ENCODE assay signal across 24 cellular contexts in the genomic region with DNA sequence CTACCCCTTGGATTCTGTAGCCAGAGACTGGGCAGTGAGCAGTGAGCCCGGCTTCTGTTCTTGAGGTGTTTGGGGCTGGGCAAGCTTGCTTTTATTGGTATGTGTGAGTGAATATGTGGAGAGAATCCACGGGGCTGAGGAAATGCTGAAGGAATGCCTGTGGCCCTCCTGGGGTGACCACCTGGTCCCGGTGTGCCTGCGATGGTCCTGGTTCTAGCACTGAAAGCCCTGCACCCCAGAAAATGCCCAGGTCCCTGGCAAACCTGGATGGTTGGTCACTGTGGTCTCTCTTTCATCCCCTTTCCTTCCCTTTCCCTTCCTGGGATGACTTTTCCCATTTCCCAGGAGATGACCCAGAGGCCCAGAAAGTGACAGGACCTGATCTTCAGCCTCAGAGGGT. TPM values are rescaled to one million over a fixed set of nuclear protein-coding genes. Genes with fewer than 3 reads are reported as not detected.
DNase-seq lines count a peak whose midpoint lies in the region; ATAC-seq and FAIRE-seq lines count a peak whose summit lies in the region.
"Had no signal": no experiment of that assay in that cellular context is flagged by ENCODE, and none has a peak within 500 bp of the region (broad histone marks: within the 10 kb centered on the region; RNA-seq: fewer than 3 reads in every experiment).

No MANE protein-coding gene starts in this region.

- no peak for ATAC-seq in activated naive CD8-positive, alpha-beta T cell treated with anti-CD3 and anti-CD28 coated beads, Interleukin-2, amount 10 ng/mL, durations not matched to agents 7 days and 5 days (ENCODE audit: low read depth)
- ATAC-seq in effector memory CD8-positive, alpha-beta T cell (replicated peaks), result no peak
- ATAC-seq: GM12878; naive thymus-derived CD4-positive, alpha-beta T cell; Panc1; WTC11 had no signal

- H3K4me3 Mint-ChIP-seq in activated naive CD8-positive, alpha-beta T cell treated with anti-CD3 and anti-CD28 coated beads, Interleukin-2, amount 10 ng/mL, durations not matched to agents 7 days and 5 days, result no peak overlapping the region
- no peak overlapping the region for H3K4me3 Mint-ChIP-seq in activated naive CD8-positive, alpha-beta T cell treated with anti-CD3 and anti-CD28 coated beads for 36 hours
- H3K4me3 Mint-ChIP-seq in effector memory CD8-positive, alpha-beta T cell, result no peak overlapping the region
- H3K4me3 Mint-ChIP-seq: activated naive CD4-positive, alpha-beta T cell treated with anti-CD3 and anti-CD28 coated beads for 36 hours; naive thymus-derived CD4-positive, alpha-beta T cell; stimulated activated naive CD8-positive, alpha-beta T cell treated with anti-CD3 and anti-CD28 coated beads, Interleukin-15, Interleukin-2, amounts not matched to agents 100 ng/mL and 50 ng/mL, for 24 hours; WTC11 had no signal

- DNase-seq in activated naive CD8-positive, alpha-beta T cell treated with anti-CD3 and anti-CD28 coated beads, Interleukin-2, amount 10 ng/mL, durations not matched to agents 7 days and 5 days, result no peak
- no peak for DNase-seq in activated naive CD8-positive, alpha-beta T cell treated with anti-CD3 and anti-CD28 coated beads for 36 hours
- DNase-seq in effector memory CD8-positive, alpha-beta T cell, result no peak
- DNase-seq in hippocampal formation (lab: John Stamatoyannopoulos, UW), result no peak
- no peak for DNase-seq in frontal cortex (ENCODE audit: low spot score in 2 of 2)
- DNase-seq: activated CD4-positive, alpha-beta T cell treated with anti-CD3 and anti-CD28 coated beads, Interleukin-2, amount 50 U/mL, for 48 hours; activated naive CD4-positive, alpha-beta T cell treated with anti-CD3 and anti-CD28 coated beads for 36 hours; DMS153; GF-D8; GOT3; mesendoderm; naive thymus-derived CD4-positive, alpha-beta T cell; NCI-H187 treated with DMSO at 0.1 percent for 48 hours; NCI-H226 had no signal

- peaks cover 10% of the 10 kb centered on the region for H3K4me1 Mint-ChIP-seq in activated naive CD8-positive, alpha-beta T cell treated with anti-CD3 and anti-CD28 coated beads, Interleukin-2, amount 10 ng/mL, durations not matched to agents 7 days and 5 days
- peaks cover 6% of the 10 kb centered on the region for H3K4me1 Mint-ChIP-seq in activated naive CD8-positive, alpha-beta T cell treated with anti-CD3 and anti-CD28 coated beads for 36 hours
- peaks cover 18 to 20% of the 10 kb centered on the region in 2 donors for H3K4me1 Mint-ChIP-seq in effector memory CD8-positive, alpha-beta T cell (ENCODE audit: low read depth in 2 of 2)

- peaks cover 4% of the 10 kb centered on the region for H3K27me3 Mint-ChIP-seq in activated naive CD8-positive, alpha-beta T cell treated with anti-CD3 and anti-CD28 coated beads, Interleukin-2, amount 10 ng/mL, durations not matched to agents 7 days and 5 days
- H3K27me3 Mint-ChIP-seq in activated naive CD8-positive, alpha-beta T cell treated with anti-CD3 and anti-CD28 coated beads for 36 hours, result peaks cover 7% of the 10 kb centered on the region
- H3K27me3 Mint-ChIP-seq in effector memory CD8-positive, alpha-beta T cell, result no peaks in the 10 kb centered on the region
- H3K27me3 Mint-ChIP-seq: stimulated activated naive CD8-positive, alpha-beta T cell treated with anti-CD3 and anti-CD28 coated beads, Interleukin-15, Interleukin-2, amounts not matched to agents 100 ng/mL and 50 ng/mL, for 24 hours had no signal

- no peaks in the 10 kb centered on the region for H3K9me3 Mint-ChIP-seq in activated naive CD8-positive, alpha-beta T cell treated with anti-CD3 and anti-CD28 coated beads, Interleukin-2, amount 10 ng/mL, durations not matched to agents 7 days and 5 days
- no peaks in the 10 kb centered on the region for H3K9me3 Mint-ChIP-seq in activated naive CD8-positive, alpha-beta T cell treated with anti-CD3 and anti-CD28 coated beads for 36 hours
- no peaks in the 10 kb centered on the region for H3K9me3 Mint-ChIP-seq in effector memory CD8-positive, alpha-beta T cell
- H3K9me3 Mint-ChIP-seq: activated naive CD4-positive, alpha-beta T cell treated with anti-CD3 and anti-CD28 coated beads for 36 hours; naive thymus-derived CD4-positive, alpha-beta T cell; stimulated activated naive CD8-positive, alpha-beta T cell treated with anti-CD3 and anti-CD28 coated beads, Interleukin-15, Interleukin-2, amounts not matched to agents 100 ng/mL and 50 ng/mL, for 24 hours; WTC11 had no signal

- POLR2A ChIA-PET in activated naive CD8-positive, alpha-beta T cell treated with anti-CD3 and anti-CD28 coated beads, Interleukin-2, amount 10 ng/mL, durations not matched to agents 7 days and 5 days (lab: Charles Lee), result no interaction called here

- peak overlapping the region; percentile 28 for H3K27ac Mint-ChIP-seq in activated naive CD8-positive, alpha-beta T cell treated with anti-CD3 and anti-CD28 coated beads, Interleukin-2, amount 10 ng/mL, durations not matched to agents 7 days and 5 days
- H3K27ac Mint-ChIP-seq in activated naive CD8-positive, alpha-beta T cell treated with anti-CD3 and anti-CD28 coated beads for 36 hours, result no peak overlapping the region
- H3K27ac Mint-ChIP-seq in effector memory CD8-positive, alpha-beta T cell, result peak overlapping the region; percentile 25 to 89
- H3K27ac Mint-ChIP-seq: activated naive CD4-positive, alpha-beta T cell treated with anti-CD3 and anti-CD28 coated beads for 36 hours; stimulated activated naive CD8-positive, alpha-beta T cell treated with anti-CD3 and anti-CD28 coated beads, Interleukin-15, Interleukin-2, amounts not matched to agents 100 ng/mL and 50 ng/mL, for 24 hours; WTC11 had no signal

- FAIRE-seq in frontal cortex (lab: Jason Lieb, UNC), result no peak
- FAIRE-seq: GM12878 had no signal

- peaks cover 1% of the 10 kb centered on the region for H3K36me3 Mint-ChIP-seq in activated naive CD8-positive, alpha-beta T cell treated with anti-CD3 and anti-CD28 coated beads, Interleukin-2, amount 10 ng/mL, durations not matched to agents 7 days and 5 days
- H3K36me3 Mint-ChIP-seq in activated naive CD8-positive, alpha-beta T cell treated with anti-CD3 and anti-CD28 coated beads for 36 hours, result no peaks in the 10 kb centered on the region
- H3K36me3 Mint-ChIP-seq in effector memory CD8-positive, alpha-beta T cell (ENCODE audit: insufficient read depth), result peaks cover 2% of the 10 kb centered on the region
- H3K36me3 Mint-ChIP-seq: naive thymus-derived CD4-positive, alpha-beta T cell; WTC11 had no signal

- peak overlapping the region; percentile 84 for H3K27ac ChIP-seq in temporal lobe (ENCODE audit: low read depth, low read length)
- H3K27ac ChIP-seq: C4-2B, SJSA1 had no signal

RNA-seq across cellular contexts. Expression of a gene that starts 4.2 kb away (rescaled TPM):
- total RNA-seq in activated naive CD8-positive, alpha-beta T cell treated with anti-CD3 and anti-CD28 coated beads, Interleukin-2, amount 10 ng/mL, durations not matched to agents 7 days and 5 days, result 1 to 10 TPM; 1.1 to 1.3 TPM
- under 1 TPM; 0.68 to 0.87 TPM for total RNA-seq in activated naive CD8-positive, alpha-beta T cell treated with anti-CD3 and anti-CD28 coated beads for 36 hours
- total RNA-seq in temporal lobe, result 14.0 TPM
- total RNA-seq in frontal cortex, result 19.6 TPM

RNA-seq across cellular contexts. Expression of a gene that starts 27.7 kb away (rescaled TPM):
- total RNA-seq in activated naive CD8-positive, alpha-beta T cell treated with anti-CD3 and anti-CD28 coated beads, Interleukin-2, amount 10 ng/mL, durations not matched to agents 7 days and 5 days, result not detected
- not detected for total RNA-seq in activated naive CD8-positive, alpha-beta T cell treated with anti-CD3 and anti-CD28 coated beads for 36 hours
- not detected for total RNA-seq in temporal lobe
- 0.41 TPM for total RNA-seq in frontal cortex
- total RNA-seq: activated naive CD4-positive, alpha-beta T cell treated with anti-CD3 and anti-CD28 coated beads for 36 hours; GM12878; HT1080; kidney epithelial cell; naive thymus-derived CD4-positive, alpha-beta T cell; SJSA1; ureter; WTC11 had no signal

RNA-seq across cellular contexts. Expression of a gene that starts 44.9 kb away (rescaled TPM):
- total RNA-seq in activated naive CD8-positive, alpha-beta T cell treated with anti-CD3 and anti-CD28 coated beads, Interleukin-2, amount 10 ng/mL, durations not matched to agents 7 days and 5 days, result not detected
- not detected for total RNA-seq in activated naive CD8-positive, alpha-beta T cell treated with anti-CD3 and anti-CD28 coated beads for 36 hours
- not detected for total RNA-seq in temporal lobe
- not detected for total RNA-seq in frontal cortex
- total RNA-seq: activated naive CD4-positive, alpha-beta T cell treated with anti-CD3 and anti-CD28 coated beads for 36 hours; GM12878; HT1080; kidney epithelial cell; naive thymus-derived CD4-positive, alpha-beta T cell; SJSA1 had no signal

RNA-seq across cellular contexts. Expression of a gene that starts 57.2 kb away (rescaled TPM):
- total RNA-seq in activated naive CD8-positive, alpha-beta T cell treated with anti-CD3 and anti-CD28 coated beads, Interleukin-2, amount 10 ng/mL, durations not matched to agents 7 days and 5 days, result 100 to 1,000 TPM; 150 to 152 TPM
- total RNA-seq in activated naive CD8-positive, alpha-beta T cell treated with anti-CD3 and anti-CD28 coated beads for 36 hours, result 10 to 100 TPM; 43.9 to 52.9 TPM
- 93.7 TPM for total RNA-seq in temporal lobe
- total RNA-seq in frontal cortex, result 110 TPM
